8 cellular contexts compared by ENCODE assay signal in genomic region chr9:121285835-121286687, GRCh38. TPM values are rescaled to one million over a fixed set of nuclear protein-coding genes. Genes with fewer than 3 reads are reported as not detected.
DNase-seq lines count a peak whose midpoint lies in the region; ATAC-seq and TF ChIP-seq lines count a peak whose summit lies in the region.

No MANE protein-coding gene starts in this region.

- TF ChIP-seq CTCF in 22Rv1 (IDR thresholded peaks at IDR 0.05) (no peak), body of pancreas (IDR thresholded peaks at IDR 0.05) (no peak), spleen (IDR thresholded peaks at IDR 0.05 in 8 of 11, conservative IDR thresholded peaks at IDR 0.05 in 3 of 11) (no peak)

- intact Hi-C loops in body of pancreas (cut with DNase I) (no loop called here), spleen (cut with DNase I; ENCODE audit: low total_unique reads) (no loop called here)

- no peak overlapping the region for H3K9ac ChIP-seq in HUES48 (ENCODE audit: low read depth, low read length)
- no peak overlapping the region for H3K9ac ChIP-seq in Karpas-422 (ENCODE audit: low read length)

- no peaks in the 10 kb centered on the region for H3K36me3 ChIP-seq in HUES48 (ENCODE audit: control insufficient read depth, insufficient read depth, low read length)
- H3K36me3 ChIP-seq in body of pancreas (replicated peaks in 1 of 2; ENCODE audit: insufficient read depth in 1 of 2, low read depth in 2 of 2) = no peaks in the 10 kb centered on the region
- peaks cover 0 to 54% (median 0%) of the 10 kb centered on the region in 6 donors for H3K36me3 ChIP-seq in spleen
- no peaks in the 10 kb centered on the region for H3K36me3 ChIP-seq in Karpas-422 (ENCODE audit: insufficient read depth, low read length)

- no peaks in the 10 kb centered on the region for H3K79me2 ChIP-seq in Karpas-422 (ENCODE audit: low read length)

- peak overlapping the region; percentile 33 for H3K4me3 ChIP-seq in HUES48 (ENCODE audit: low read depth, low read length)
- no peak overlapping the region for H3K4me3 ChIP-seq in body of pancreas
- H3K4me3 ChIP-seq in spleen = peak overlapping the region in 3 of 8 donors; percentile 2 to 53 (median 13)
- H3K4me3 ChIP-seq in Karpas-422 (ENCODE audit: low read length) = no peak overlapping the region

- peak overlapping the region; percentile 48 for H3K27ac ChIP-seq in 22Rv1
- peak overlapping the region; percentile 97 for H3K27ac ChIP-seq in HUES48 (ENCODE audit: low read depth, low read length)
- H3K27ac ChIP-seq in body of pancreas = peak overlapping the region; percentile 85 to 93 (median 88)
- H3K27ac ChIP-seq in spleen = peak overlapping the region; percentile 79 to 95 (median 88)
- H3K27ac ChIP-seq in Karpas-422 (ENCODE audit: low read length) = no peak overlapping the region

- no peaks in the 10 kb centered on the region for H3K9me2 ChIP-seq in Karpas-422 (replicated peaks; ENCODE audit: insufficient read depth, low read length)

- no peaks in the 10 kb centered on the region for H4K20me1 ChIP-seq in Karpas-422 (ENCODE audit: insufficient read depth, low read depth, low read length)

- TF ChIP-seq POLR2A in body of pancreas (IDR thresholded peaks at IDR 0.05) (peak in 2 of 3 donors; percentile 47 to 50), spleen (IDR thresholded peaks at IDR 0.05) (no peak)

- DNase-seq in body of pancreas (peak; percentile 34 to 74 (median 52)), inferior parietal cortex (ENCODE audit: extremely low spot score) (peak; percentile 50), spleen (no peak), Karpas-422 (no peak), COLO829 (ENCODE audit: low spot score) (no peak), HuH-7.5 (ENCODE audit: low spot score) (no peak)

- H2AFZ ChIP-seq in Karpas-422 (ENCODE audit: low read length) = no peak overlapping the region

- H3K9me3 ChIP-seq in HUES48 (ENCODE audit: control insufficient read depth, insufficient read depth, low read length) = no peaks in the 10 kb centered on the region
- H3K9me3 ChIP-seq in body of pancreas = no peaks in the 10 kb centered on the region
- H3K9me3 ChIP-seq in spleen = no peaks in the 10 kb centered on the region
- no peaks in the 10 kb centered on the region for H3K9me3 ChIP-seq in Karpas-422 (ENCODE audit: low read length)

- H3K4me1 ChIP-seq in HUES48 (ENCODE audit: control insufficient read depth, insufficient read depth, low read length) (peaks cover 39% of the 10 kb centered on the region), body of pancreas (peaks cover 74% of the 10 kb centered on the region), spleen (peaks cover 63 to 97% (median 89%) of the 10 kb centered on the region in 6 donors), Karpas-422 (ENCODE audit: low read length) (peaks cover 12% of the 10 kb centered on the region)

- H3K4me2 ChIP-seq in Karpas-422 (ENCODE audit: low read depth, low read length, poor library complexity, severe bottlenecking) = no peak overlapping the region

- ATAC-seq in body of pancreas = peak; percentile 21

- H3K27me3 ChIP-seq in HUES48 (ENCODE audit: control insufficient read depth, insufficient read depth, low read length) (peaks cover 83% of the 10 kb centered on the region), body of pancreas (no peaks in the 10 kb centered on the region), spleen (replicated peaks in 1 of 7) (no peaks in the 10 kb centered on the region), Karpas-422 (ENCODE audit: low read length) (no peaks in the 10 kb centered on the region)

- WGBS in body of pancreas, 2 donors = 43 to 51% methylated on average over 18 of the region's 18 CpGs
- 18 to 34% (median 21%) methylated on average over 10 to 18 of the region's 18 CpGs for WGBS in spleen, 5 donors

RNA-seq across cellular contexts. Expression of gene GSN, which starts 18.1 kb away (rescaled TPM):
- total RNA-seq in body of pancreas (100 to 1,000 TPM; 328 to 753 TPM), spleen (100 to 1,000 TPM; 165 to 432 (median 263) TPM)
- polyA plus RNA-seq in spleen = 100 to 1,000 TPM; 115 to 252 (median 122) TPM
- 33.7 and 36.7 TPM in 2 replicates for total RNA-seq in Karpas-422 (2014; rRNA removed; shearing (Covaris generic); ENCODE audit: low replicate concordance)

Comparison
In these comparisons a context has a peak if more than half of its experiments do, and no peak if none do; other contexts are left out.
1. DNase-seq: peak in body of pancreas (4 of 4) and inferior parietal cortex (single experiment); none in spleen (single experiment), Karpas-422 (single experiment), COLO829 (single experiment) and HuH-7.5 (single experiment).
2. POLR2A ChIP-seq: peak in body of pancreas (2 of 3); none in spleen (0 of 3).